In genomic region chr2:156005999-156006712, GRCh38 we compare ENCODE assay signal across 14 cellular contexts.
DNase-seq lines count a peak whose midpoint lies in the region; ATAC-seq and TF ChIP-seq lines count a peak whose summit lies in the region.
"Had no signal": no experiment of that assay in that cellular context is flagged by ENCODE, and none has a peak within 500 bp of the region (broad histone marks: within the 10 kb centered on the region; RNA-seq: fewer than 3 reads in every experiment).

No MANE protein-coding gene starts in this region.

- H3F3A ChIP-seq in PC-3 (ENCODE audit: low read length, unreplicated experiment): no peaks in the 10 kb centered on the region

- H3K9me2 ChIP-seq in PC-3 (replicated peaks; ENCODE audit: low read length): no peaks in the 10 kb centered on the region

- H3K27ac Mint-ChIP-seq in natural killer cell treated with Interleukin-12 subunit alpha and Interleukin-12 subunit beta and Interleukin-15 and Interleukin-18, amount 100 ng/mL, for 72 hours: no peak overlapping the region
- H3K27ac Mint-ChIP-seq in natural killer cell: no peak overlapping the region
- H3K27ac Mint-ChIP-seq in T-helper 17 cell: no peak overlapping the region
- H3K27ac Mint-ChIP-seq: activated T-cell treated with anti-CD3 and anti-CD28 coated beads, Interleukin-2, amount 50 U/mL, for 24 hours; memory B cell had no signal

- POLR2A ChIA-PET in PC-3 (lab: Charles Lee; ENCODE audit: unreplicated experiment): no interaction called here

- CTCF ChIA-PET in PC-3 (lab: Charles Lee): interaction anchor here (0.6 kb wide), 2 partner anchors 105 to 324 kb away, joined by 4 to 8 read pairs; no protein-coding TSS in a partner anchor

- no peak overlapping the region for H3K9ac ChIP-seq in PC-3 (ENCODE audit: low read length)

- TF ChIP-seq CTCF in natural killer cell (IDR thresholded peaks at IDR 0.05): no peak
- TF ChIP-seq CTCF in PC-3 (conservative IDR thresholded peaks at IDR 0.05; ENCODE audit: low read depth, low read length): peak; percentile 40
- no peak for TF ChIP-seq CTCF in upper lobe of right lung (IDR thresholded peaks at IDR 0.05)

- H3K4me1 ChIP-seq in PC-3 (ENCODE audit: insufficient read depth, low read length): no peaks in the 10 kb centered on the region
- no peaks in the 10 kb centered on the region for H3K4me1 ChIP-seq in upper lobe of right lung

- peak; percentile 41 to 57 for ATAC-seq in natural killer cell treated with Interleukin-12 subunit alpha and Interleukin-12 subunit beta and Interleukin-15 and Interleukin-18, amount 100 ng/mL, for 72 hours
- ATAC-seq in natural killer cell (no peak), PC-3 (peak; percentile 81; the same call in 1 of the 2 replicates), upper lobe of right lung (peak; percentile 45), T-helper 17 cell (no peak), GM21717 (IDR thresholded peaks at IDR 0.05; ENCODE audit: unreplicated experiment) (no peak), HG03571 (IDR thresholded peaks at IDR 0.05; ENCODE audit: unreplicated experiment) (no peak)

- no peaks in the 10 kb centered on the region for H3K79me2 ChIP-seq in PC-3 (ENCODE audit: low read length)

- no peak overlapping the region for H3K4me2 ChIP-seq in PC-3 (ENCODE audit: low read length)

- no peaks in the 10 kb centered on the region for H3K36me3 Mint-ChIP-seq in natural killer cell treated with Interleukin-12 subunit alpha and Interleukin-12 subunit beta and Interleukin-15 and Interleukin-18, amount 100 ng/mL, for 72 hours
- H3K36me3 Mint-ChIP-seq in natural killer cell: no peaks in the 10 kb centered on the region
- H3K36me3 Mint-ChIP-seq in T-helper 17 cell (ENCODE audit: low read depth): no peaks in the 10 kb centered on the region
- H3K36me3 Mint-ChIP-seq: memory B cell had no signal

- H3K4me3 ChIP-seq in PC-3 (ENCODE audit: low read length) (no peak overlapping the region), upper lobe of right lung (no peak overlapping the region)

- H3K4me1 Mint-ChIP-seq in natural killer cell treated with Interleukin-12 subunit alpha and Interleukin-12 subunit beta and Interleukin-15 and Interleukin-18, amount 100 ng/mL, for 72 hours (ENCODE audit: low read depth in 2 of 2): no peaks in the 10 kb centered on the region
- H3K4me1 Mint-ChIP-seq in natural killer cell (no peaks in the 10 kb centered on the region), T-helper 17 cell (peaks cover 2% of the 10 kb centered on the region)
- H3K4me1 Mint-ChIP-seq: memory B cell had no signal

- intact Hi-C loops in natural killer cell (cut with micrococcal nuclease) (no loop called here), PC-3 (cut with micrococcal nuclease) (no loop called here), upper lobe of right lung (cut with DNase I) (no loop called here)

- H3K9me3 ChIP-seq in PC-3 (ENCODE audit: low read length) (no peaks in the 10 kb centered on the region), upper lobe of right lung (no peaks in the 10 kb centered on the region), T-helper 17 cell (ENCODE audit: control insufficient read depth, low read length, poor library complexity, severe bottlenecking) (no peaks in the 10 kb centered on the region)

- H4K20me1 ChIP-seq in PC-3 (ENCODE audit: low read length): no peaks in the 10 kb centered on the region

- no peaks in the 10 kb centered on the region for H3K9me3 Mint-ChIP-seq in natural killer cell treated with Interleukin-12 subunit alpha and Interleukin-12 subunit beta and Interleukin-15 and Interleukin-18, amount 100 ng/mL, for 72 hours
- H3K9me3 Mint-ChIP-seq in natural killer cell: peaks cover 0 to 3% of the 10 kb centered on the region in 2 donors
- H3K9me3 Mint-ChIP-seq: memory B cell had no signal

- no peak overlapping the region for H3K27ac ChIP-seq in PC-3 (ENCODE audit: low read length)
- no peak overlapping the region for H3K27ac ChIP-seq in upper lobe of right lung

- no peak overlapping the region for H3K4me3 Mint-ChIP-seq in natural killer cell treated with Interleukin-12 subunit alpha and Interleukin-12 subunit beta and Interleukin-15 and Interleukin-18, amount 100 ng/mL, for 72 hours
- H3K4me3 Mint-ChIP-seq in natural killer cell (no peak overlapping the region), T-helper 17 cell (no peak overlapping the region)
- H3K4me3 Mint-ChIP-seq: activated T-cell treated with anti-CD3 and anti-CD28 coated beads, Interleukin-2, amount 50 U/mL, for 24 hours; memory B cell had no signal

- no TSS peak for BruUV-seq in PC-3 (replicated peaks; lab: Mats Ljungman, UMichigan)

- H2AFZ ChIP-seq in PC-3 (ENCODE audit: low read length): no peak overlapping the region

- DNase-seq in natural killer cell treated with Interleukin-12 subunit alpha and Interleukin-12 subunit beta and Interleukin-15 and Interleukin-18, amount 100 ng/mL, for 72 hours (ENCODE audit: low spot score): no peak
- no peak for DNase-seq in natural killer cell
- peak; percentile 42 for DNase-seq in PC-3
- peak; percentile 6 for DNase-seq in glomerular visceral epithelial cell (ENCODE audit: extremely low spot score)
- DNase-seq in upper lobe of right lung: no peak
- DNase-seq in T-helper 17 cell: no peak
- DNase-seq: activated CD4-positive, alpha-beta T cell treated with anti-CD3 and anti-CD28 coated beads for 1 hour; activated T-cell treated with anti-CD3 and anti-CD28 coated beads, Interleukin-2, amount 50 U/mL, for 24 hours; amygdala; Calu3; cortex of kidney had no signal

- H3K36me3 ChIP-seq in PC-3 (ENCODE audit: low read depth, low read length) (no peaks in the 10 kb centered on the region), upper lobe of right lung (no peaks in the 10 kb centered on the region)

- H3K27me3 ChIP-seq in PC-3 (ENCODE audit: low read length): no peaks in the 10 kb centered on the region
- H3K27me3 ChIP-seq in upper lobe of right lung: no peaks in the 10 kb centered on the region

- H3K27me3 Mint-ChIP-seq in natural killer cell treated with Interleukin-12 subunit alpha and Interleukin-12 subunit beta and Interleukin-15 and Interleukin-18, amount 100 ng/mL, for 72 hours: no peaks in the 10 kb centered on the region
- H3K27me3 Mint-ChIP-seq in natural killer cell (ENCODE audit: low read depth in 2 of 2): no peaks in the 10 kb centered on the region
- H3K27me3 Mint-ChIP-seq in T-helper 17 cell: peaks cover 12% of the 10 kb centered on the region
- H3K27me3 Mint-ChIP-seq: activated T-cell treated with anti-CD3 and anti-CD28 coated beads, Interleukin-2, amount 50 U/mL, for 24 hours; memory B cell had no signal

Comparison
In these comparisons a context has a peak if more than half of its experiments do, and no peak if none do; other contexts are left out.
1. ATAC-seq: peak in natural killer cell treated with Interleukin-12 subunit alpha and Interleukin-12 subunit beta and Interleukin-15 and Interleukin-18, amount 100 ng/mL, for 72 hours (2 of 2), PC-3 (single experiment) and upper lobe of right lung (single experiment); none in natural killer cell (0 of 3), T-helper 17 cell (single experiment), GM21717 (single experiment) and HG03571 (single experiment).
2. DNase-seq: peak in PC-3 (single experiment) and glomerular visceral epithelial cell (single experiment); none in natural killer cell treated with Interleukin-12 subunit alpha and Interleukin-12 subunit beta and Interleukin-15 and Interleukin-18, amount 100 ng/mL, for 72 hours (single experiment), natural killer cell (single experiment), upper lobe of right lung (single experiment) and T-helper 17 cell (0 of 3).